Comparison of ENCODE assay signal across 8 cellular contexts in the genomic region with DNA sequence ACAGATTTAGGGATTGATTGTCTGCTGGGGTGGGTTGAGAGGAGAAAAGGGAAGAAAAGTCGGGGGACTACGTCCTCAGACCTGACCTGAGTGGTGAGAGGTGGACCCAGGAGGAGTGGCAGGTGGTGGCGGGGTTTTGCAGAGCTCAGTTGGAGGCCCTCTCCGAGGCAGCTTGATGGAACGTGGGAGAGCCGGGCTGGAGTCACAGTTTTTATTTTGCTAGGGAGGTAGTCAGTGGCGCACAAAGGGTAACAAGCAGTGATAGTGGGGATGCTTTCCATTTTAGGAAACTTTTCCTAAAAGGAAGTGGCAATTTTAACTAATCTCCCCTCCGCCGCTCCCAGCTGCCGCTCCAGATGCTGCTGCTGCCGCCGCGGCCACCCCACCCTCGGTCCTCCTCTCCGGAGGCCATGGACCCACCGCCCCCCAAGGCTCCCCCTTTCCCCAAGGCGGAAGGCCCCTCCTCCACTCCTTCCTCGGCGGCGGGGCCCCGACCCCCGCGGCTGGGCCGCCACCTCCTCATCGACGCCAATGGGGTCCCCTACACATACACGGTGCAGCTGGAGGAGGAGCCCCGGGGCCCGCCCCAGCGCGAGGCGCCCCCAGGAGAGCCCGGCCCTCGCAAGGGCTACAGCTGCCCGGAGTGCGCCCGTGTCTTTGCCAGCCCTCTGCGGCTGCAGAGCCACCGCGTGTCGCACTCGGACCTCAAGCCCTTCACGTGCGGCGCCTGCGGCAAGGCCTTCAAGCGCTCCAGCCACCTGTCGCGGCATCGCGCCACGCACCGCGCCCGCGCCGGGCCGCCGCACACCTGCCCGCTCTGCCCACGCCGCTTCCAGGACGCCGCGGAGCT.
DNase-seq lines count a peak whose midpoint lies in the region; FAIRE-seq and TF ChIP-seq lines count a peak whose summit lies in the region.

No MANE protein-coding gene starts in this region.

- in situ Hi-C loops in astrocyte of the cerebellum (cut with HindIII; ENCODE audit: low sequenced_read_pairs), result no loop called here

- peak overlapping the region; percentile 98 for H3K27ac Mint-ChIP-seq in stimulated activated naive CD8-positive, alpha-beta T cell treated with anti-CD3 and anti-CD28 coated beads, Interleukin-15, Interleukin-2, amounts not matched to agents 100 ng/mL and 50 ng/mL, for 24 hours

- no peak for FAIRE-seq in RCC 7860 (lab: Jason Lieb, UNC)

- DNase-seq in NCI-H2107 treated with DMSO at 0.1 percent for 48 hours (lab: John Stamatoyannopoulos, UW; ENCODE audit: unreplicated experiment), result peak; percentile 10
- DNase-seq in NCI-H2107 (lab: John Stamatoyannopoulos, UW), result no peak
- peak; percentile 63 for DNase-seq in NCI-H146 treated with DMSO at 0.1 percent for 48 hours (lab: John Stamatoyannopoulos, UW; ENCODE audit: unreplicated experiment)
- DNase-seq in astrocyte of the cerebellum (ENCODE audit: low read depth), result no peak
- no peak for DNase-seq in NOMO-1 (lab: John Stamatoyannopoulos, UW; ENCODE audit: unreplicated experiment in 2 of 2)
- DNase-seq in RCC 7860 (ENCODE audit: low spot score), result no peak

- peaks cover 65% of the 10 kb centered on the region for H3K36me3 Mint-ChIP-seq in stimulated activated naive CD8-positive, alpha-beta T cell treated with anti-CD3 and anti-CD28 coated beads, Interleukin-15, Interleukin-2, amounts not matched to agents 100 ng/mL and 50 ng/mL, for 24 hours (ENCODE audit: low read depth)

- peak overlapping the region; percentile 82 for H3K4me3 ChIP-seq in astrocyte of the cerebellum (ENCODE audit: low read depth, low read length)

- peaks cover 76% of the 10 kb centered on the region for H3K4me1 Mint-ChIP-seq in stimulated activated naive CD8-positive, alpha-beta T cell treated with anti-CD3 and anti-CD28 coated beads, Interleukin-15, Interleukin-2, amounts not matched to agents 100 ng/mL and 50 ng/mL, for 24 hours (ENCODE audit: low read depth)

- no peaks in the 10 kb centered on the region for H3K9me3 Mint-ChIP-seq in stimulated activated naive CD8-positive, alpha-beta T cell treated with anti-CD3 and anti-CD28 coated beads, Interleukin-15, Interleukin-2, amounts not matched to agents 100 ng/mL and 50 ng/mL, for 24 hours

- no peaks in the 10 kb centered on the region for H3K27me3 Mint-ChIP-seq in stimulated activated naive CD8-positive, alpha-beta T cell treated with anti-CD3 and anti-CD28 coated beads, Interleukin-15, Interleukin-2, amounts not matched to agents 100 ng/mL and 50 ng/mL, for 24 hours

- no peak for TF ChIP-seq CTCF in astrocyte of the cerebellum (IDR thresholded peaks at IDR 0.05; ENCODE audit: low read depth, low read length, missing control alignments)

- no peaks in the 10 kb centered on the region for H3K27me3 ChIP-seq in layer of hippocampus (ENCODE audit: control insufficient read depth, insufficient read depth, low read length)

- H3K4me3 Mint-ChIP-seq in stimulated activated naive CD8-positive, alpha-beta T cell treated with anti-CD3 and anti-CD28 coated beads, Interleukin-15, Interleukin-2, amounts not matched to agents 100 ng/mL and 50 ng/mL, for 24 hours, result peak overlapping the region; percentile 98

- H3K27ac ChIP-seq in layer of hippocampus (ENCODE audit: low read depth, low read length), result peak overlapping the region; percentile 77

Comparison
In these comparisons a context has a peak if more than half of its experiments do, and no peak if none do; other contexts are left out.
1. DNase-seq: peak in NCI-H2107 treated with DMSO at 0.1 percent for 48 hours (single experiment) and NCI-H146 treated with DMSO at 0.1 percent for 48 hours (single experiment); none in NCI-H2107 (single experiment), astrocyte of the cerebellum (single experiment), NOMO-1 (0 of 2) and RCC 7860 (single experiment).